In genomic region chr18:12990128-12990485, GRCh38 we compare ENCODE assay signal across 8 cellular contexts. TPM values are rescaled to one million over a fixed set of nuclear protein-coding genes. Genes with fewer than 3 reads are reported as not detected.
DNase-seq lines count a peak whose midpoint lies in the region; ATAC-seq and TF ChIP-seq lines count a peak whose summit lies in the region.

No MANE protein-coding gene starts in this region.

- no peaks in the 10 kb centered on the region for H3K9me3 ChIP-seq in KOPT-K1 (ENCODE audit: insufficient read depth, low read length, poor library complexity, severe bottlenecking)
- H3K9me3 ChIP-seq in naive thymus-derived CD4-positive, alpha-beta T cell (ENCODE audit: control insufficient read depth in 2 of 3, low read length in 3 of 3) = no peaks in the 10 kb centered on the region

- intact Hi-C loops in naive thymus-derived CD4-positive, alpha-beta T cell (cut with micrococcal nuclease) = loop anchor here (1.0 to 10.0 kb wide), 5 partner anchors 107 to 1008 kb away; partner anchors contain the start of genes FAM210A (in 1 of the 2), IMPA2 (in 1 of the 2) and RNMT (in 1 of the 2)
- intact Hi-C loops in posterior vena cava (cut with DNase I) = no loop called here

- peaks cover 3% of the 10 kb centered on the region for H3K27me3 Mint-ChIP-seq in activated naive CD4-positive, alpha-beta T cell treated with anti-CD3 and anti-CD28 coated beads, Interleukin-2, amount 10 ng/mL, durations not matched to agents 7 days and 5 days
- peaks cover 0 to 1% (median 0%) of the 10 kb centered on the region in 5 donors for H3K27me3 Mint-ChIP-seq in naive thymus-derived CD4-positive, alpha-beta T cell

- H3K4me1 ChIP-seq in naive thymus-derived CD4-positive, alpha-beta T cell (ENCODE audit: control insufficient read depth in 2 of 2, insufficient read depth in 2 of 2, low read length in 2 of 2) = peaks cover 27 to 29% of the 10 kb centered on the region in 2 donors

- TF ChIP-seq CTCF in AG09309 (IDR thresholded peaks at IDR 0.05; ENCODE audit: control insufficient read depth, insufficient read depth, low read depth, low read length, missing control alignments) = no peak

- H3K36me3 Mint-ChIP-seq in activated naive CD4-positive, alpha-beta T cell treated with anti-CD3 and anti-CD28 coated beads, Interleukin-2, amount 10 ng/mL, durations not matched to agents 7 days and 5 days = peaks cover 18% of the 10 kb centered on the region
- H3K36me3 Mint-ChIP-seq in naive thymus-derived CD4-positive, alpha-beta T cell = peaks cover 0 to 10% (median 0%) of the 10 kb centered on the region in 5 donors

- ATAC-seq in naive thymus-derived CD4-positive, alpha-beta T cell = no peak
- ATAC-seq in GM19328 (IDR thresholded peaks at IDR 0.05; ENCODE audit: unreplicated experiment) (no peak), HG02588 (IDR thresholded peaks at IDR 0.05; ENCODE audit: unreplicated experiment) (no peak)

- peaks cover 28% of the 10 kb centered on the region for H3K36me3 ChIP-seq in KOPT-K1 (ENCODE audit: insufficient read depth, low read length)
- peaks cover 0 to 8% (median 0%) of the 10 kb centered on the region in 3 experiments for H3K36me3 ChIP-seq in naive thymus-derived CD4-positive, alpha-beta T cell (ENCODE audit: control insufficient read depth in 2 of 3, insufficient read depth in 3 of 3, low read length in 3 of 3)

- peak overlapping the region; percentile 93 for H3K27ac Mint-ChIP-seq in activated naive CD4-positive, alpha-beta T cell treated with anti-CD3 and anti-CD28 coated beads, Interleukin-2, amount 10 ng/mL, durations not matched to agents 7 days and 5 days
- peak overlapping the region; percentile 10 to 93 (median 89) for H3K27ac Mint-ChIP-seq in naive thymus-derived CD4-positive, alpha-beta T cell

- no peaks in the 10 kb centered on the region for H3K27me3 ChIP-seq in naive thymus-derived CD4-positive, alpha-beta T cell (ENCODE audit: control insufficient read depth in 2 of 2, insufficient read depth in 2 of 2, low read length in 2 of 2)

- CTCF ChIA-PET in activated naive CD4-positive, alpha-beta T cell treated with anti-CD3 and anti-CD28 coated beads, Interleukin-2, amount 10 ng/mL, durations not matched to agents 7 days and 5 days (lab: Charles Lee) = no interaction called here
- CTCF ChIA-PET in naive thymus-derived CD4-positive, alpha-beta T cell (lab: Charles Lee) = no interaction called here

- POLR2A ChIA-PET in naive thymus-derived CD4-positive, alpha-beta T cell (lab: Charles Lee) = interaction anchor here (1.2 to 1.5 kb wide), 4 partner anchors 8 to 147 kb away, joined by 3 to 7 read pairs (median 4); no protein-coding TSS in a partner anchor

- peak overlapping the region; percentile 97 for H3K4me3 Mint-ChIP-seq in activated naive CD4-positive, alpha-beta T cell treated with anti-CD3 and anti-CD28 coated beads, Interleukin-2, amount 10 ng/mL, durations not matched to agents 7 days and 5 days
- peak overlapping the region in 9 of 10 donors; percentile 90 to 99 (median 98) for H3K4me3 Mint-ChIP-seq in naive thymus-derived CD4-positive, alpha-beta T cell

- H3K27ac ChIP-seq in KOPT-K1 (ENCODE audit: low read depth, low read length, poor library complexity, severe bottlenecking) = peak overlapping the region; percentile 93
- H3K27ac ChIP-seq in naive thymus-derived CD4-positive, alpha-beta T cell (ENCODE audit: low read depth, low read length) = no peak overlapping the region

- peaks cover 20% of the 10 kb centered on the region for H3K4me1 Mint-ChIP-seq in activated naive CD4-positive, alpha-beta T cell treated with anti-CD3 and anti-CD28 coated beads, Interleukin-2, amount 10 ng/mL, durations not matched to agents 7 days and 5 days
- peaks cover 10 to 29% (median 20%) of the 10 kb centered on the region in 7 donors for H3K4me1 Mint-ChIP-seq in naive thymus-derived CD4-positive, alpha-beta T cell

- DNase-seq in AG09309 (ENCODE audit: low read depth) = no peak
- DNase-seq in activated naive CD4-positive, alpha-beta T cell treated with anti-CD3 and anti-CD28 coated beads, Interleukin-2, amount 10 ng/mL, durations not matched to agents 7 days and 5 days = peak; percentile 36
- DNase-seq in naive thymus-derived CD4-positive, alpha-beta T cell = peak in 1 of 9 donors; percentile 65
- DNase-seq in T-helper 9 cell = no peak
- DNase-seq in posterior vena cava (ENCODE audit: low spot score) = no peak

- H3K9me3 Mint-ChIP-seq in activated naive CD4-positive, alpha-beta T cell treated with anti-CD3 and anti-CD28 coated beads, Interleukin-2, amount 10 ng/mL, durations not matched to agents 7 days and 5 days = no peaks in the 10 kb centered on the region
- peaks cover 0 to 7% (median 0%) of the 10 kb centered on the region in 11 donors for H3K9me3 Mint-ChIP-seq in naive thymus-derived CD4-positive, alpha-beta T cell

- peak overlapping the region; percentile 72 for H3K4me3 ChIP-seq in AG09309 (ENCODE audit: control insufficient read depth, low read depth, low read length)
- H3K4me3 ChIP-seq in naive thymus-derived CD4-positive, alpha-beta T cell (ENCODE audit: low read length) = peak overlapping the region; percentile 85

RNA-seq across cellular contexts. Expression of gene CEP192, which starts 1.1 kb away (rescaled TPM):
- 10 to 100 TPM; 30.9 to 45.0 (median 39.7) TPM for total RNA-seq in naive thymus-derived CD4-positive, alpha-beta T cell
- 1 to 10 TPM; 5.6 to 9.1 TPM for polyA plus RNA-seq in naive thymus-derived CD4-positive, alpha-beta T cell
- total RNA-seq in posterior vena cava = 10 to 100 TPM; 21.1 to 22.7 TPM

RNA-seq across cellular contexts. Expression of gene SEH1L, which starts 42.3 kb away (rescaled TPM):
- total RNA-seq in naive thymus-derived CD4-positive, alpha-beta T cell = 10 to 100 TPM; 32.7 to 54.2 (median 34.2) TPM
- polyA plus RNA-seq in naive thymus-derived CD4-positive, alpha-beta T cell = 10 to 100 TPM; 28.4 to 34.1 TPM
- 10 to 100 TPM; 31.7 to 38.6 TPM for total RNA-seq in posterior vena cava

Comparison
In these comparisons a context has a peak if more than half of its experiments do, and no peak if none do; other contexts are left out.
1. intact Hi-C loops: an anchor here in naive thymus-derived CD4-positive, alpha-beta T cell (1.0 to 10.0 kb wide); none called in posterior vena cava.